13 cellular contexts compared by ENCODE assay signal in the genomic region with DNA sequence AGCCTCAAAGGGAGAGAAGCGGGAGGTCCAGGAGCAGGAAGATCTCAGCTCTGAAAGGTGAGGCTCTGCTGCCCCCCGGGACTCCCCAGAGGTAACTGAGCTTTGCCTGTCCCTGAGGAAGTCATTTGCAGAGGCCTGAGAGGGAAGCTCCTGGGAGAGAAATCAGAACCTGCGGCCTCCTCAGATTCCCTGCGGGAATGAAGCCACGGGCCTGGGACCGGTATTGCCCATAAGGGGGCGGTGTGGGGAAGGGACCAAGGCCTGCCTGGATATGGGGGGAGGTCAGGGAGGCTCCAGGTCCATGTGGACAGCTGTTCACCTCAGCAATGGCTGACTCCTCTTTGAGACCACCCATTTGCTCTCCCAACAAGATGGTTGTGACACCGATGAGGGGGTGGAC. TPM values are rescaled to one million over a fixed set of nuclear protein-coding genes. Genes with fewer than 3 reads are reported as not detected.
DNase-seq lines count a peak whose midpoint lies in the region; ATAC-seq, FAIRE-seq and TF ChIP-seq lines count a peak whose summit lies in the region.
"Had no signal": no experiment of that assay in that cellular context is flagged by ENCODE, and none has a peak within 500 bp of the region (broad histone marks: within the 10 kb centered on the region; RNA-seq: fewer than 3 reads in every experiment).

No MANE protein-coding gene starts in this region.

- WGBS in A549 (ENCODE audit: missing lambda C conversion rate): 86% methylated on average over 8 of the region's 8 CpGs
- WGBS in spleen, 5 donors: 68 to 84% (median 75%) methylated on average over 8 of the region's 8 CpGs

- 0 out of 3 replicates have a peak, but pooled peaks have one; percentile 15 for TF ChIP-seq CTCF in A549 (IDR thresholded peaks at IDR 0.05)
- peak; percentile 24 for TF ChIP-seq CTCF in GM12873 (IDR thresholded peaks at IDR 0.05; ENCODE audit: insufficient read depth, low read depth, low read length, missing control alignments)
- TF ChIP-seq CTCF in WI38 (IDR thresholded peaks at IDR 0.05; ENCODE audit: low read depth, low read length): 0 out of 2 replicates have a peak, but pooled peaks have one; percentile 9
- TF ChIP-seq CTCF in spleen (IDR thresholded peaks at IDR 0.05 in 8 of 11, conservative IDR thresholded peaks at IDR 0.05 in 3 of 11): no peak

- CTCF ChIA-PET in A549 (lab: Yijun Ruan, JAX): interaction anchor here (0.6 to 1.7 kb wide), 8 partner anchors 8 to 1117 kb away, joined by 3 to 4 read pairs (median 3); no protein-coding TSS in a partner anchor

- H3K4me2 ChIP-seq in A549: no peak overlapping the region

- H3K9me3 ChIP-seq in A549 (no peaks in the 10 kb centered on the region), spleen (no peaks in the 10 kb centered on the region)
- H3K9me3 ChIP-seq: gastroesophageal sphincter had no signal

- H3K36me3 ChIP-seq in spleen: no peaks in the 10 kb centered on the region
- H3K36me3 ChIP-seq: gastroesophageal sphincter had no signal

- H3K27ac ChIP-seq in A549: peak overlapping the region in 1 of 2 experiments; percentile 69; a peak in 3 of 6 replicates
- H3K27ac ChIP-seq in spleen: no peak overlapping the region
- H3K27ac ChIP-seq: gastroesophageal sphincter had no signal

- TF ChIP-seq EP300 in A549 (IDR thresholded peaks at IDR 0.05): no peak

- TF ChIP-seq RAD21 in A549 (conservative IDR thresholded peaks at IDR 0.05 in 1 of 2, IDR thresholded peaks at IDR 0.05 in 1 of 2): peak; percentile 36 to 38; a peak in 4 of 5 replicates

- ATAC-seq in A549: peak; percentile 26 to 61; a peak in 4 of 6 replicates
- no peak for ATAC-seq in GM21576 (IDR thresholded peaks at IDR 0.05; ENCODE audit: unreplicated experiment)
- ATAC-seq: gastroesophageal sphincter had no signal

- peaks cover 6% of the 10 kb centered on the region; the same call in 2 of the 3 replicates for H3K4me1 ChIP-seq in A549
- H3K4me1 ChIP-seq in spleen: no peaks in the 10 kb centered on the region
- H3K4me1 ChIP-seq: gastroesophageal sphincter had no signal

- H3K27me3 ChIP-seq in spleen (replicated peaks in 1 of 7): peaks cover 0 to 18% (median 0%) of the 10 kb centered on the region in 7 donors
- H3K27me3 ChIP-seq: gastroesophageal sphincter had no signal

- POLR2A ChIA-PET in A549 (lab: Yijun Ruan, JAX): no interaction called here

- intact Hi-C loops in spleen (cut with DNase I; ENCODE audit: low total_unique reads): no loop called here

- DNase-seq in A549 (ENCODE audit: low read depth in 1 of 2, low spot score in 1 of 2) (peak; percentile 18 to 43), iPS-NIHi7 (ENCODE audit: extremely low spot score) (peak; percentile 81), spleen (no peak), GOT3 (lab: John Stamatoyannopoulos, UW) (no peak), C1 segment of cervical spinal cord (lab: John Stamatoyannopoulos, UW) (no peak)
- DNase-seq: NCI-H2029 treated with DMSO at 0.1 percent for 48 hours had no signal

- H3K4me3 ChIP-seq in A549: no peak overlapping the region
- no peak overlapping the region for H3K4me3 ChIP-seq in WI38 (ENCODE audit: low read depth, low read length)
- no peak overlapping the region for H3K4me3 ChIP-seq in spleen
- H3K4me3 ChIP-seq: gastroesophageal sphincter had no signal

- FAIRE-seq in A549 (lab: Jason Lieb, UNC): no peak

- no peak for TF ChIP-seq POLR2A in A549 (IDR thresholded peaks at IDR 0.05; ENCODE audit: low read length)
- no peak for TF ChIP-seq POLR2A in spleen (IDR thresholded peaks at IDR 0.05)

TF ChIP-seq in A549, 52 proteins besides CTCF, POLR2A, EP300 and RAD21:
- TF ChIP-seq MYC (IDR thresholded peaks at IDR 0.05; ENCODE audit: borderline replicate concordance, low read length) (no peak), HDAC2 (IDR thresholded peaks at IDR 0.05) (no peak), TP53 (CRISPR knock-in tag; IDR thresholded peaks at IDR 0.05) (no peak), FOSB (CRISPR knock-in tag; IDR thresholded peaks at IDR 0.05) (no peak), CHD4 (IDR thresholded peaks at IDR 0.05; ENCODE audit: borderline replicate concordance) (no peak), KDM1A (IDR thresholded peaks at IDR 0.05; ENCODE audit: low read depth) (no peak), SREBF2 (IDR thresholded peaks at IDR 0.05) (no peak), RNF2 (IDR thresholded peaks at IDR 0.05; ENCODE audit: borderline replicate concordance, low read depth) (no peak), ZFP36 (IDR thresholded peaks at IDR 0.05; ENCODE audit: borderline replicate concordance, partially characterized antibody) (no peak), POLR2AphosphoS2 (conservative IDR thresholded peaks at IDR 0.05; ENCODE audit: low read length) (no peak), EHF (CRISPR knock-in tag; IDR thresholded peaks at IDR 0.05) (no peak), ZC3H11A (IDR thresholded peaks at IDR 0.05) (no peak)
- TF ChIP-seq, protein P1, sequence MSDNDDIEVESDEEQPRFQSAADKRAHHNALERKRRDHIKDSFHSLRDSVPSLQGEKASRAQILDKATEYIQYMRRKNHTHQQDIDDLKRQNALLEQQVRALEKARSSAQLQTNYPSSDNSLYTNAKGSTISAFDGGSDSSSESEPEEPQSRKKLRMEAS (IDR thresholded peaks at IDR 0.05): no peak
- TF ChIP-seq, protein P2, sequence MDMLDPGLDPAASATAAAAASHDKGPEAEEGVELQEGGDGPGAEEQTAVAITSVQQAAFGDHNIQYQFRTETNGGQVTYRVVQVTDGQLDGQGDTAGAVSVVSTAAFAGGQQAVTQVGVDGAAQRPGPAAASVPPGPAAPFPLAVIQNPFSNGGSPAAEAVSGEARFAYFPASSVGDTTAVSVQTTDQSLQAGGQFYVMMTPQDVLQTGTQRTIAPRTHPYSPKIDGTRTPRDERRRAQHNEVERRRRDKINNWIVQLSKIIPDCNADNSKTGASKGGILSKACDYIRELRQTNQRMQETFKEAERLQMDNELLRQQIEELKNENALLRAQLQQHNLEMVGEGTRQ (IDR thresholded peaks at IDR 0.05): no peak
- TF ChIP-seq, protein P3, sequence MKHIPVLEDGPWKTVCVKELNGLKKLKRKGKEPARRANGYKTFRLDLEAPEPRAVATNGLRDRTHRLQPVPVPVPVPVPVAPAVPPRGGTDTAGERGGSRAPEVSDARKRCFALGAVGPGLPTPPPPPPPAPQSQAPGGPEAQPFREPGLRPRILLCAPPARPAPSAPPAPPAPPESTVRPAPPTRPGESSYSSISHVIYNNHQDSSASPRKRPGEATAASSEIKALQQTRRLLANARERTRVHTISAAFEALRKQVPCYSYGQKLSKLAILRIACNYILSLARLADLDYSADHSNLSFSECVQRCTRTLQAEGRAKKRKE (CRISPR knock-in tag; IDR thresholded peaks at IDR 0.05; ENCODE audit: low read depth): no peak

RNA-seq across cellular contexts. Expression of a gene that starts 1.3 kb away (rescaled TPM):
- polyA plus RNA-seq in A549 (2011; rRNA removed) (not detected in 2 replicates), A549 (2017; fragmentation: RNase III; extraction: RNeasy Plus Mini Kit Qiagen cat#74134 plus additional on column Dnase treatment) (not detected in 3 replicates), spleen (not detected)
- not detected in 2 replicates for polyA plus RNA-seq in A549 (2012; cell fraction: cytosol; rRNA removed)
- 0.01 TPM in 2 replicates for polyA plus RNA-seq in A549 (2012; cell fraction: nucleus; rRNA removed)
- not detected in 2 replicates for polyA minus RNA-seq in A549 (2011; rRNA and poly(A)+ RNA removed)
- total RNA-seq in spleen: not detected
- total RNA-seq: gastroesophageal sphincter, H4, liver had no signal
- polyA plus RNA-seq: CD14-positive monocyte, liver had no signal

RNA-seq across cellular contexts. Expression of a gene that starts 33.8 kb away (rescaled TPM):
- polyA plus RNA-seq in A549 (2011; rRNA removed) (not detected in 2 replicates), A549 (2017; fragmentation: RNase III; extraction: RNeasy Plus Mini Kit Qiagen cat#74134 plus additional on column Dnase treatment) (not detected in 3 replicates), spleen (not detected)
- not detected in 2 replicates for polyA plus RNA-seq in A549 (2012; cell fraction: cytosol; rRNA removed)
- not detected in 2 replicates for polyA plus RNA-seq in A549 (2012; cell fraction: nucleus; rRNA removed)
- polyA minus RNA-seq in A549 (2011; rRNA and poly(A)+ RNA removed): not detected in 2 replicates
- not detected for total RNA-seq in spleen
- total RNA-seq: gastroesophageal sphincter, H4 had no signal
- polyA plus RNA-seq: CD14-positive monocyte, liver had no signal

Comparison
In these comparisons a context has a peak if more than half of its experiments do, and no peak if none do; other contexts are left out.
1. DNase-seq: peak in A549 (2 of 2) and iPS-NIHi7 (single experiment); none in spleen (single experiment), GOT3 (single experiment) and C1 segment of cervical spinal cord (0 of 14).
2. CTCF ChIP-seq: peak in A549 (single experiment), GM12873 (single experiment) and WI38 (single experiment); none in spleen (0 of 11).